ENCODE assay signal across 11 cellular contexts in genomic region chr14:70935135-70935534, GRCh38. TPM values are rescaled to one million over a fixed set of nuclear protein-coding genes. Genes with fewer than 3 reads are reported as not detected.
DNase-seq lines count a peak whose midpoint lies in the region; ATAC-seq and TF ChIP-seq lines count a peak whose summit lies in the region.
"Had no signal": no experiment of that assay in that cellular context is flagged by ENCODE, and none has a peak within 500 bp of the region (broad histone marks: within the 10 kb centered on the region; RNA-seq: fewer than 3 reads in every experiment).

No MANE protein-coding gene starts in this region.

- H3K4me3 ChIP-seq in BLaER1 (no peak overlapping the region), GM23338 (no peak overlapping the region)

- peak overlapping the region; percentile 26 to 81 (median 69) for H3K4me3 Mint-ChIP-seq in naive thymus-derived CD8-positive, alpha-beta T cell
- H3K4me3 Mint-ChIP-seq in GM23338: no peak overlapping the region

- H3K9me3 ChIP-seq in BLaER1: peaks cover 27% of the 10 kb centered on the region; the same call in 1 of the 2 replicates

- H3K79me2 ChIP-seq in GM23338 (replicated peaks; ENCODE audit: insufficient read depth): peaks cover 100% of the 10 kb centered on the region

- H3F3A ChIP-seq in GM23338 (replicated peaks; ENCODE audit: low read depth): no peaks in the 10 kb centered on the region

- H3K36me3 ChIP-seq in BLaER1: peaks cover 5% of the 10 kb centered on the region; the same call in 1 of the 2 replicates
- H3K36me3 ChIP-seq in GM23338 (ENCODE audit: insufficient read depth): no peaks in the 10 kb centered on the region

- no peaks in the 10 kb centered on the region for H3K27me3 Mint-ChIP-seq in naive thymus-derived CD8-positive, alpha-beta T cell
- H3K27me3 Mint-ChIP-seq in GM23338 (ENCODE audit: insufficient read depth, low read depth, poor library complexity): no peaks in the 10 kb centered on the region

- peaks cover 23 to 42% of the 10 kb centered on the region in 2 donors for H3K36me3 Mint-ChIP-seq in activated naive CD4-positive, alpha-beta T cell treated with anti-CD3 and anti-CD28 coated beads, Interleukin-2, amount 50 U/mL, for 72 hours
- peaks cover 5 to 24% (median 9%) of the 10 kb centered on the region in 3 donors for H3K36me3 Mint-ChIP-seq in naive thymus-derived CD8-positive, alpha-beta T cell
- H3K36me3 Mint-ChIP-seq in GM23338 (ENCODE audit: low read depth): peaks cover 13% of the 10 kb centered on the region

- intact Hi-C loops in posterior vena cava (cut with DNase I): no loop called here

- H2AFZ ChIP-seq in GM23338: no peak overlapping the region
- H2AFZ ChIP-seq: parathyroid adenoma had no signal

- POLR2A ChIA-PET in naive thymus-derived CD8-positive, alpha-beta T cell (lab: Charles Lee): interaction anchor here (2.0 kb wide), 1 partner anchor 28 kb away, joined by 8 read pairs; the partner anchor contains the start of gene PCNX1

- TF ChIP-seq CTCF in GM23338 (conservative IDR thresholded peaks at IDR 0.05; ENCODE audit: low read depth in 2 of 2): no peak

- peak overlapping the region; percentile 75 to 92 for H3K27ac Mint-ChIP-seq in activated naive CD4-positive, alpha-beta T cell treated with anti-CD3 and anti-CD28 coated beads, Interleukin-2, amount 50 U/mL, for 72 hours
- H3K27ac Mint-ChIP-seq in naive thymus-derived CD8-positive, alpha-beta T cell: peak overlapping the region; percentile 39 to 96 (median 86)
- H3K27ac Mint-ChIP-seq in GM23338: no peak overlapping the region

- H3K4me1 ChIP-seq in BLaER1 (peaks cover 29% of the 10 kb centered on the region), GM23338 (ENCODE audit: insufficient read depth) (no peaks in the 10 kb centered on the region; the same call in 1 of the 2 replicates)
- H3K4me1 ChIP-seq: parathyroid adenoma had no signal

- H3K27ac ChIP-seq in BLaER1: 0 out of 2 replicates have a peak overlapping the region, but pooled peaks have one; percentile 0
- no peak overlapping the region for H3K27ac ChIP-seq in GM23338 (ENCODE audit: low read depth)
- H3K27ac ChIP-seq: parathyroid adenoma had no signal

- H3K9me3 Mint-ChIP-seq in activated naive CD4-positive, alpha-beta T cell treated with anti-CD3 and anti-CD28 coated beads, Interleukin-2, amount 50 U/mL, for 72 hours: peaks cover 8 to 11% of the 10 kb centered on the region in 2 donors
- peaks cover 0 to 18% (median 13%) of the 10 kb centered on the region in 9 donors for H3K9me3 Mint-ChIP-seq in naive thymus-derived CD8-positive, alpha-beta T cell
- H3K9me3 Mint-ChIP-seq in GM23338: peaks cover 13% of the 10 kb centered on the region; the same call in 2 of the 3 replicates

- DNase-seq in activated naive CD4-positive, alpha-beta T cell treated with anti-CD3 and anti-CD28 coated beads, Interleukin-2, amount 50 U/mL, for 72 hours (ENCODE audit: low spot score in 2 of 2): no peak
- DNase-seq in naive thymus-derived CD8-positive, alpha-beta T cell: no peak
- DNase-seq in SW480 (ENCODE audit: low spot score) (no peak), activated gamma-delta T cell (lab: John Stamatoyannopoulos, UW) (no peak), posterior vena cava (ENCODE audit: low spot score) (no peak), GM23338 (ENCODE audit: low spot score) (no peak)
- DNase-seq: H7, NCI-H1105 had no signal

- H3K4me2 ChIP-seq in BLaER1: peak overlapping the region; percentile 60
- no peak overlapping the region for H3K4me2 ChIP-seq in GM23338

- H3K4me1 Mint-ChIP-seq in naive thymus-derived CD8-positive, alpha-beta T cell: peaks cover 43 to 83% (median 74%) of the 10 kb centered on the region in 4 donors
- peaks cover 7% of the 10 kb centered on the region; the same call in 2 of the 3 replicates for H3K4me1 Mint-ChIP-seq in GM23338

- H4K20me1 ChIP-seq in BLaER1: peaks cover 40% of the 10 kb centered on the region
- peaks cover 46% of the 10 kb centered on the region for H4K20me1 ChIP-seq in GM23338 (replicated peaks; ENCODE audit: insufficient read depth)

- H3K9me2 ChIP-seq in GM23338 (ENCODE audit: insufficient read depth): no peaks in the 10 kb centered on the region

- H3K9ac ChIP-seq in BLaER1: 0 out of 2 replicates have a peak overlapping the region, but pooled peaks have one; percentile 9
- H3K9ac ChIP-seq: parathyroid adenoma had no signal

- ATAC-seq in GM19395 (IDR thresholded peaks at IDR 0.05; ENCODE audit: unreplicated experiment): peak; percentile 5
- peak in 1 of 2 donors; percentile 29 for ATAC-seq in activated naive CD4-positive, alpha-beta T cell treated with anti-CD3 and anti-CD28 coated beads, Interleukin-2, amount 50 U/mL, for 72 hours
- peak in 1 of 2 donors; percentile 5 for ATAC-seq in naive thymus-derived CD8-positive, alpha-beta T cell
- ATAC-seq in GM23338: no peak

- H3K27me3 ChIP-seq in BLaER1 (no peaks in the 10 kb centered on the region), GM23338 (ENCODE audit: insufficient read depth) (no peaks in the 10 kb centered on the region)

TF ChIP-seq in GM23338, 12 proteins besides CTCF, POLR2A, EP300 and RAD21 (continues in another document):
- TF ChIP-seq POLR2AphosphoS5 (IDR thresholded peaks at IDR 0.05; ENCODE audit: low read depth) (no peak), ZNF462 (CRISPR knock-in tag; IDR thresholded peaks at IDR 0.05) (no peak), ZNF331 (CRISPR knock-in tag; IDR thresholded peaks at IDR 0.05; ENCODE audit: low read depth) (no peak), STAT1 (IDR thresholded peaks at IDR 0.05; ENCODE audit: unreplicated experiment) (no peak), CREB1 (CRISPR knock-in tag; IDR thresholded peaks at IDR 0.05; ENCODE audit: low read depth) (no peak)

RNA-seq across cellular contexts. Expression of gene PCNX1, which starts 27.9 kb away (rescaled TPM):
- total RNA-seq in activated naive CD4-positive, alpha-beta T cell treated with anti-CD3 and anti-CD28 coated beads, Interleukin-2, amount 50 U/mL, for 72 hours: 100 to 1,000 TPM in 1 of 2 donors, 10 to 100 TPM in 1; 67.4 to 107 TPM
- total RNA-seq in naive thymus-derived CD8-positive, alpha-beta T cell: 10 to 100 TPM; 73.7 to 78.6 TPM
- 1 to 10 TPM; 5.5 to 8.3 (median 7.9) TPM for polyA plus RNA-seq in naive thymus-derived CD8-positive, alpha-beta T cell
- 10 to 100 TPM; 58.4 to 58.6 TPM for total RNA-seq in posterior vena cava
- total RNA-seq in GM23338 (2014; rRNA removed; shearing (Covaris generic)): 53.1 and 59.9 TPM in 2 replicates
- polyA plus RNA-seq in GM23338 (2016; fragmentation: Nextera tagmentation; extraction: Ambion mirVana): 17.3 and 19.4 TPM in 2 replicates
